Comparison of ENCODE assay signal across 27 cellular contexts in genomic region chrX:9317174-9317573, GRCh38.
"Had no signal": no experiment of that assay in that cellular context is flagged by ENCODE, and none has a peak within 500 bp of the region (broad histone marks: within the 10 kb centered on the region; RNA-seq: fewer than 3 reads in every experiment).

No MANE protein-coding gene starts in this region.

- H3K9me3 Mint-ChIP-seq: activated CD4-positive, alpha-beta T cell treated with anti-CD3 and anti-CD28 coated beads, Interleukin-2, amount 10 ng/mL, durations not matched to agents 7 days and 5 days; activated CD8-positive, alpha-beta T cell treated with anti-CD3 and anti-CD28 coated beads for 36 hours; activated naive CD4-positive, alpha-beta T cell treated with anti-CD3 and anti-CD28 coated beads, Interleukin-2, amount 10 ng/mL, durations not matched to agents 7 days and 5 days; immature natural killer cell; naive thymus-derived CD4-positive, alpha-beta T cell; T-cell; T-helper 2 cell treated with Interferon-gamma antibody and Interleukin-4, amounts not matched to agents 5 μg/mL and 100 μg/mL, for 36 hours had no signal

- H3K27me3 Mint-ChIP-seq: activated CD4-positive, alpha-beta T cell treated with anti-CD3 and anti-CD28 coated beads, Interleukin-2, amount 10 ng/mL, durations not matched to agents 7 days and 5 days; activated CD8-positive, alpha-beta memory T cell treated with anti-CD3 and anti-CD28 coated beads, Interleukin-2, amount 10 ng/mL, durations not matched to agents 7 days and 5 days; activated CD8-positive, alpha-beta T cell treated with anti-CD3 and anti-CD28 coated beads for 36 hours; T-cell; type B pancreatic cell had no signal

- H3K36me3 Mint-ChIP-seq: activated CD8-positive, alpha-beta memory T cell treated with anti-CD3 and anti-CD28 coated beads, Interleukin-2, amount 10 ng/mL, durations not matched to agents 7 days and 5 days; activated naive CD4-positive, alpha-beta T cell treated with anti-CD3 and anti-CD28 coated beads, Interleukin-2, amount 10 ng/mL, durations not matched to agents 7 days and 5 days; immature natural killer cell; naive thymus-derived CD4-positive, alpha-beta T cell; T-cell; type B pancreatic cell had no signal

- DNase-seq: activated CD4-positive, alpha-beta T cell treated with anti-CD3 and anti-CD28 coated beads, Interleukin-2, amount 10 ng/mL, durations not matched to agents 7 days and 5 days; activated CD4-positive, CD25-positive, alpha-beta regulatory T cell treated with anti-CD3 and anti-CD28 coated beads, Interleukin-2, amount 50 U/mL, for 72 hours; activated CD8-positive, alpha-beta memory T cell treated with anti-CD3 and anti-CD28 coated beads, Interleukin-2, amount 10 ng/mL, durations not matched to agents 7 days and 5 days; activated CD8-positive, alpha-beta T cell treated with anti-CD3 and anti-CD28 coated beads for 36 hours; activated effector memory CD4-positive, alpha-beta T cell treated with anti-CD3 and anti-CD28 coated beads, Interleukin-2, amount 50 U/mL, for 16 hours; activated naive CD4-positive, alpha-beta T cell treated with anti-CD3 and anti-CD28 coated beads, Interleukin-2, amount 10 ng/mL, durations not matched to agents 7 days and 5 days; activated T-cell treated with anti-CD3 and anti-CD28 coated beads for 4 hours; amygdala; effector CD4-positive, alpha-beta T cell; erythroblast; foreskin keratinocyte; immature natural killer cell; kidney glomerular epithelial cell; left ventricle myocardium inferior; mucosa of descending colon; naive thymus-derived CD4-positive, alpha-beta T cell; stimulated activated CD4-positive, alpha-beta T cell treated with anti-CD3 and anti-CD28 coated beads, Interleukin-2, amount 100 ng/mL, for 48 hours; stimulated activated CD8-positive, alpha-beta memory T cell treated with anti-CD3 and anti-CD28 coated beads, Interleukin-4, amount 100 ng/mL, for 48 hours; stimulated activated naive CD4-positive, alpha-beta T cell; T-cell; testis; WERI-Rb-1 had no signal

- H3K9me3 ChIP-seq: left ventricle myocardium inferior, mucosa of descending colon, testis had no signal

- H3K4me3 Mint-ChIP-seq: activated CD4-positive, alpha-beta T cell treated with anti-CD3 and anti-CD28 coated beads, Interleukin-2, amount 10 ng/mL, durations not matched to agents 7 days and 5 days; activated CD8-positive, alpha-beta memory T cell treated with anti-CD3 and anti-CD28 coated beads, Interleukin-2, amount 10 ng/mL, durations not matched to agents 7 days and 5 days; activated CD8-positive, alpha-beta T cell treated with anti-CD3 and anti-CD28 coated beads for 36 hours; activated naive CD4-positive, alpha-beta T cell treated with anti-CD3 and anti-CD28 coated beads, Interleukin-2, amount 10 ng/mL, durations not matched to agents 7 days and 5 days; naive thymus-derived CD4-positive, alpha-beta T cell; neural crest cell; T-cell; T-helper 2 cell treated with Interferon-gamma antibody and Interleukin-4, amounts not matched to agents 5 μg/mL and 100 μg/mL, for 36 hours; type B pancreatic cell had no signal

- H3K27ac ChIP-seq: foreskin keratinocyte, left ventricle myocardium inferior, testis, WERI-Rb-1 had no signal

- ATAC-seq: activated CD8-positive, alpha-beta memory T cell treated with anti-CD3 and anti-CD28 coated beads, Interleukin-2, amount 10 ng/mL, durations not matched to agents 7 days and 5 days; activated CD8-positive, alpha-beta T cell treated with anti-CD3 and anti-CD28 coated beads for 36 hours; foreskin keratinocyte; mucosa of descending colon; naive thymus-derived CD4-positive, alpha-beta T cell; sciatic nerve; T-cell had no signal

- H3K27ac Mint-ChIP-seq: activated CD4-positive, alpha-beta T cell treated with anti-CD3 and anti-CD28 coated beads, Interleukin-2, amount 10 ng/mL, durations not matched to agents 7 days and 5 days; activated CD8-positive, alpha-beta T cell treated with anti-CD3 and anti-CD28 coated beads for 36 hours; T-cell; type B pancreatic cell had no signal

- H3K4me3 ChIP-seq: left ventricle myocardium inferior, mucosa of descending colon, smooth muscle cell, testis had no signal

- H3K36me3 ChIP-seq: left ventricle myocardium inferior, WERI-Rb-1 had no signal

- H3K4me1 ChIP-seq: foreskin keratinocyte, left ventricle myocardium inferior, testis had no signal

- H3K27me3 ChIP-seq: foreskin keratinocyte, testis had no signal
